ENCODE assay signal across 19 cellular contexts in genomic region chr16:23079683-23080221, GRCh38.
DNase-seq lines count a peak whose midpoint lies in the region; ATAC-seq and TF ChIP-seq lines count a peak whose summit lies in the region.
"Had no signal": no experiment of that assay in that cellular context is flagged by ENCODE, and none has a peak within 500 bp of the region (broad histone marks: within the 10 kb centered on the region; RNA-seq: fewer than 3 reads in every experiment).

No MANE protein-coding gene starts in this region.

- H3K4me3 Mint-ChIP-seq in Calu3 (ENCODE audit: low read depth, unreplicated experiment) = no peak overlapping the region
- H3K4me3 Mint-ChIP-seq: activated naive CD8-positive, alpha-beta T cell treated with anti-CD3 and anti-CD28 coated beads, Interleukin-2, amount 10 ng/mL, durations not matched to agents 7 days and 5 days; activated T-cell treated with anti-CD3 and anti-CD28 coated beads, Interleukin-2, amount 50 U/mL, for 4 hours; natural killer cell had no signal

- H3K27ac ChIP-seq in right lobe of liver (no peak overlapping the region), tibial nerve (no peak overlapping the region)
- H3K27ac ChIP-seq: lower lobe of right lung had no signal

- intact Hi-C loops in Calu3 (cut with micrococcal nuclease; ENCODE audit: unreplicated experiment) = loop anchor here (10.0 kb wide), 1 partner anchor 65 kb away; the partner anchor contains the start of gene USP31
- intact Hi-C loops in right lobe of liver (cut with DNase I) = no loop called here

- H3K36me3 ChIP-seq in right lobe of liver (peaks cover 0 to 6% (median 3%) of the 10 kb centered on the region in 4 donors), tibial nerve (peaks cover 0 to 58% (median 4%) of the 10 kb centered on the region in 3 donors)

- no peaks in the 10 kb centered on the region for H3K9me3 Mint-ChIP-seq in Calu3 (ENCODE audit: low read depth, unreplicated experiment)
- H3K9me3 Mint-ChIP-seq: activated naive CD8-positive, alpha-beta T cell treated with anti-CD3 and anti-CD28 coated beads, Interleukin-2, amount 10 ng/mL, durations not matched to agents 7 days and 5 days; activated T-cell treated with anti-CD3 and anti-CD28 coated beads, Interleukin-2, amount 50 U/mL, for 4 hours; natural killer cell had no signal

- peak overlapping the region; percentile 40 for H3K27ac Mint-ChIP-seq in Calu3 (ENCODE audit: unreplicated experiment)
- H3K27ac Mint-ChIP-seq: activated naive CD8-positive, alpha-beta T cell treated with anti-CD3 and anti-CD28 coated beads, Interleukin-2, amount 10 ng/mL, durations not matched to agents 7 days and 5 days; natural killer cell had no signal

- peaks cover 16% of the 10 kb centered on the region for H3K4me1 Mint-ChIP-seq in Calu3 (ENCODE audit: low read depth, unreplicated experiment)
- H3K4me1 Mint-ChIP-seq: activated naive CD8-positive, alpha-beta T cell treated with anti-CD3 and anti-CD28 coated beads, Interleukin-2, amount 10 ng/mL, durations not matched to agents 7 days and 5 days had no signal

- CTCF ChIA-PET in Calu3 (lab: Charles Lee) = interaction anchor here (0.7 to 1.1 kb wide), 2 partner anchors 12 to 70 kb away, joined by 4 to 6 read pairs; no protein-coding TSS in a partner anchor

- H3K36me3 Mint-ChIP-seq in Calu3 (ENCODE audit: insufficient read depth, unreplicated experiment) = peaks cover 14% of the 10 kb centered on the region

- 33% methylated on average over 4 of the region's 12 CpGs for WGBS in right lobe of liver (ENCODE audit: insufficient coverage, low coverage, low lambda C conversion rate, missing lambda C conversion rate)
- WGBS in tibial nerve, 2 donors = 58 to 73% methylated on average over 9 to 12 of the region's 12 CpGs

- no peaks in the 10 kb centered on the region for H3K9me3 ChIP-seq in right lobe of liver
- H3K9me3 ChIP-seq in tibial nerve = no peaks in the 10 kb centered on the region
- H3K9me3 ChIP-seq: lower lobe of right lung had no signal

- TF ChIP-seq POLR2A in right lobe of liver (IDR thresholded peaks at IDR 0.05) (no peak), tibial nerve (IDR thresholded peaks at IDR 0.05) (no peak)

- in situ Hi-C loops in astrocyte of the spinal cord (cut with HindIII; ENCODE audit: low sequenced_read_pairs) = no loop called here

- DNase-seq in Calu3 (peak; percentile 68), NCI-H2029 (lab: John Stamatoyannopoulos, UW) (peak; percentile 81), astrocyte of the spinal cord (ENCODE audit: low read depth, low spot score) (peak; percentile 13), right lobe of liver (peak in 1 of 3 donors; percentile 33), A172 (ENCODE audit: low spot score) (no peak), D341Med (ENCODE audit: low spot score) (no peak), tibial nerve (ENCODE audit: low spot score in 2 of 2) (no peak), MV-4-11 (lab: John Stamatoyannopoulos, UW) (no peak)
- DNase-seq: activated CD4-positive, alpha-beta T cell treated with anti-CD3 and anti-CD28 coated beads, Interleukin-2, amount 50 U/mL, for 1 hour; activated naive CD8-positive, alpha-beta T cell treated with anti-CD3 and anti-CD28 coated beads, Interleukin-2, amount 10 ng/mL, durations not matched to agents 7 days and 5 days; activated T-cell treated with anti-CD3 and anti-CD28 coated beads, Interleukin-2, amount 50 U/mL, for 4 hours; AML-193; DND-41; effector memory CD4-positive, alpha-beta T cell; Karpas-422; lower lobe of right lung; natural killer cell; NCI-H1694; Right ventricle myocardium superior had no signal

- peak; percentile 37 to 59 (median 48) for ATAC-seq in right lobe of liver
- ATAC-seq: activated T-cell treated with anti-CD3 and anti-CD28 coated beads, Interleukin-2, amount 50 U/mL, for 4 hours; natural killer cell had no signal

- H3K27me3 ChIP-seq in right lobe of liver (no peaks in the 10 kb centered on the region), tibial nerve (no peaks in the 10 kb centered on the region)

- no peak for TF ChIP-seq EP300 in tibial nerve (IDR thresholded peaks at IDR 0.05)

- H3K27me3 Mint-ChIP-seq in Calu3 (ENCODE audit: unreplicated experiment) = no peaks in the 10 kb centered on the region
- H3K27me3 Mint-ChIP-seq: activated naive CD8-positive, alpha-beta T cell treated with anti-CD3 and anti-CD28 coated beads, Interleukin-2, amount 10 ng/mL, durations not matched to agents 7 days and 5 days had no signal

- no TSS peak for BruUV-seq in Calu3 (replicated peaks; lab: Mats Ljungman, UMichigan)

- H3K4me1 ChIP-seq in right lobe of liver (peaks cover 0 to 4% (median 0%) of the 10 kb centered on the region in 4 donors), tibial nerve (no peaks in the 10 kb centered on the region)
- H3K4me1 ChIP-seq: lower lobe of right lung had no signal

- TF ChIP-seq CTCF in Calu3 (IDR thresholded peaks at IDR 0.05; ENCODE audit: unreplicated experiment) (no peak), astrocyte of the spinal cord (IDR thresholded peaks at IDR 0.05; ENCODE audit: low read depth, low read length) (no peak), right lobe of liver (IDR thresholded peaks at IDR 0.05) (no peak), tibial nerve (IDR thresholded peaks at IDR 0.05) (no peak)

- H3K4me3 ChIP-seq in astrocyte of the spinal cord (ENCODE audit: low read depth, low read length) (no peak overlapping the region), right lobe of liver (no peak overlapping the region), tibial nerve (no peak overlapping the region)
- H3K4me3 ChIP-seq: lower lobe of right lung had no signal

Comparison
In these comparisons a context has a peak if more than half of its experiments do, and no peak if none do; other contexts are left out.
1. DNase-seq: peak in Calu3 (single experiment), NCI-H2029 (single experiment) and astrocyte of the spinal cord (single experiment); none in A172 (single experiment), D341Med (single experiment), tibial nerve (0 of 2) and MV-4-11 (single experiment).